33 cellular contexts compared by ENCODE assay signal in genomic region chr2:52749764-52750163, GRCh38.
"Had no signal": no experiment of that assay in that cellular context is flagged by ENCODE, and none has a peak within 500 bp of the region (broad histone marks: within the 10 kb centered on the region; RNA-seq: fewer than 3 reads in every experiment).

No MANE protein-coding gene starts in this region.

- DNase-seq: Karpas-422, Kasumi-1, KG1, MG63, MM.1S, MV-4-11, NCI-H1048, NCI-H1092, NCI-H1092 treated with DMSO at 0.1 percent for 48 hours, NCI-H1105, NCI-H1105 treated with DMSO at 0.1 percent for 48 hours, NCI-H1417, NCI-H1417 treated with DMSO at 0.1 percent for 48 hours, NCI-H1436, NCI-H1436 treated with DMSO at 0.1 percent for 48 hours, NCI-H146, NCI-H1694, NCI-H1694 treated with DMSO at 0.1 percent for 48 hours, NCI-H187, NCI-H187 treated with DMSO at 0.1 percent for 48 hours, NCI-H1930, NCI-H2029, NCI-H2029 treated with DMSO at 0.1 percent for 48 hours, NCI-H2081, NCI-H2081 treated with DMSO at 0.1 percent for 48 hours, NCI-H2107, NCI-H2171, NCI-H2227 treated with DMSO at 0.1 percent for 48 hours, NCI-H226, NCI-H345, NCI-H446, NCI-H446 treated with DMSO at 0.1 percent for 48 hours had no signal

- H3K36me3 ChIP-seq: MG63 had no signal

- H3K27me3 ChIP-seq: MG63 had no signal

- H3K9ac ChIP-seq: KMS-11 had no signal

- H3K4me3 ChIP-seq: MG63 had no signal

- H3K27ac ChIP-seq: KMS-11 had no signal

- H3K4me2 ChIP-seq: KMS-11 had no signal
